Comparison of ENCODE assay signal across 11 cellular contexts in the genomic region with DNA sequence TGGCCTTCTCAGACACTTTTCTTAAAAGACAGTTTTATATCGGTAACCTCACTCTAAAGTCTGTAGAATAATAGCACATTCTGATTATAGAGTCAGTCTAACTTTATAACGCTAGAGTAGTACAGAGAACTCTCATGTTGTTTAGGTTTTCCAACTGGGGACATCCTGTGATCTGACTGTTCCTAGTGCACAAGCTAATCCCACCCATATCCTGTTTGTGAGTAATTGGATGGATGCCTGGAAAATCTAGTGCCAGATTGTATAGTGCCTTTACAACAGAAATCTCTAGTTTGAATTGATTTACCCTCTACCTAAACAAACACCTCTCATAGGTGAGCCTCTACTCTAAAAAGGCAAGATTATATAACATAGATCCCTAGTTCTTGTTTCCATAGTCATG.
A peak's percentile ranks its signal among the peaks of the same experiment; 100 is the strongest.
DNase-seq lines count a peak whose midpoint lies in the region; ATAC-seq and TF ChIP-seq lines count a peak whose summit lies in the region.
"Had no signal": no experiment of that assay in that cellular context is flagged by ENCODE, and none has a peak within 500 bp of the region (broad histone marks: within the 10 kb centered on the region; RNA-seq: fewer than 3 reads in every experiment).

No MANE protein-coding gene starts in this region.

- peaks cover 66% of the 10 kb centered on the region for H3K4me1 Mint-ChIP-seq in HFFc6 (ENCODE audit: low read depth)
- H3K4me1 Mint-ChIP-seq in activated CD8-positive, alpha-beta T cell treated with anti-CD3 and anti-CD28 coated beads for 36 hours (ENCODE audit: low read depth), result peaks cover 59% of the 10 kb centered on the region

- ATAC-seq in activated CD8-positive, alpha-beta T cell treated with anti-CD3 and anti-CD28 coated beads for 36 hours, result no peak
- no peak for ATAC-seq in HG02571 (IDR thresholded peaks at IDR 0.05; ENCODE audit: unreplicated experiment)

- peaks cover 7% of the 10 kb centered on the region; the same call in 1 of the 2 replicates for H3K9me3 Mint-ChIP-seq in HFFc6
- peaks cover 17% of the 10 kb centered on the region for H3K9me3 Mint-ChIP-seq in activated CD8-positive, alpha-beta T cell treated with anti-CD3 and anti-CD28 coated beads for 36 hours

- no peak for TF ChIP-seq CTCF in HFFc6 (IDR thresholded peaks at IDR 0.05)
- TF ChIP-seq CTCF in activated CD8-positive, alpha-beta T cell treated with anti-CD3 and anti-CD28 coated beads for 36 hours (IDR thresholded peaks at IDR 0.05), result no peak

- POLR2A ChIA-PET in activated CD8-positive, alpha-beta T cell treated with anti-CD3 and anti-CD28 coated beads for 36 hours (lab: Charles Lee), result interaction anchor here (1.2 kb wide), 1 partner anchor 694 kb away, joined by 3 read pairs; no protein-coding TSS in a partner anchor

- peaks cover 2% of the 10 kb centered on the region; the same call in 1 of the 2 replicates for H3K27me3 Mint-ChIP-seq in HFFc6 (ENCODE audit: insufficient read depth)
- no peaks in the 10 kb centered on the region for H3K27me3 Mint-ChIP-seq in activated CD8-positive, alpha-beta T cell treated with anti-CD3 and anti-CD28 coated beads for 36 hours
- H3K27me3 Mint-ChIP-seq: activated CD4-positive, alpha-beta T cell treated with anti-CD3 and anti-CD28 coated beads, Interleukin-2, amount 10 ng/mL, durations not matched to agents 24 days and 14 days had no signal

- CTCF ChIA-PET in activated CD8-positive, alpha-beta T cell treated with anti-CD3 and anti-CD28 coated beads for 36 hours (lab: Charles Lee), result no interaction called here

- peak overlapping the region; percentile 70 for H3K4me3 Mint-ChIP-seq in HFFc6
- no peak overlapping the region for H3K4me3 Mint-ChIP-seq in activated CD8-positive, alpha-beta T cell treated with anti-CD3 and anti-CD28 coated beads for 36 hours
- H3K4me3 Mint-ChIP-seq: activated CD4-positive, alpha-beta T cell treated with anti-CD3 and anti-CD28 coated beads, Interleukin-2, amount 10 ng/mL, durations not matched to agents 24 days and 14 days had no signal

- H3K36me3 Mint-ChIP-seq in HFFc6 (ENCODE audit: low read depth), result peaks cover 17% of the 10 kb centered on the region
- peaks cover 23% of the 10 kb centered on the region for H3K36me3 Mint-ChIP-seq in activated CD8-positive, alpha-beta T cell treated with anti-CD3 and anti-CD28 coated beads for 36 hours (ENCODE audit: low read depth)

- DNase-seq in AG08395 (ENCODE audit: low spot score), result peak; percentile 32
- DNase-seq in HFFc6, result peak; percentile 75
- DNase-seq in brain pericyte (ENCODE audit: low read depth, low spot score), result peak; percentile 33
- DNase-seq in left kidney (ENCODE audit: low read depth, low spot score), result peak; percentile 18
- DNase-seq in NCI-H1930 (lab: John Stamatoyannopoulos, UW), result no peak
- DNase-seq in activated CD8-positive, alpha-beta T cell treated with anti-CD3 and anti-CD28 coated beads for 36 hours, result no peak
- DNase-seq in NCI-H524 treated with DMSO at 0.1 percent for 48 hours (lab: John Stamatoyannopoulos, UW), result no peak
- DNase-seq: activated CD4-positive, alpha-beta T cell treated with anti-CD3 and anti-CD28 coated beads, Interleukin-2, amount 10 ng/mL, durations not matched to agents 24 days and 14 days; DMS79; NCI-H69 had no signal

- intact Hi-C loops in activated CD8-positive, alpha-beta T cell treated with anti-CD3 and anti-CD28 coated beads for 36 hours (cut with micrococcal nuclease), result no loop called here

- peak overlapping the region; percentile 92 for H3K27ac Mint-ChIP-seq in HFFc6
- H3K27ac Mint-ChIP-seq in activated CD8-positive, alpha-beta T cell treated with anti-CD3 and anti-CD28 coated beads for 36 hours, result no peak overlapping the region
- H3K27ac Mint-ChIP-seq: activated CD4-positive, alpha-beta T cell treated with anti-CD3 and anti-CD28 coated beads, Interleukin-2, amount 10 ng/mL, durations not matched to agents 24 days and 14 days had no signal

Comparison
In these comparisons a context has a peak if more than half of its experiments do, and no peak if none do; other contexts are left out.
1. DNase-seq: peak in AG08395 (single experiment), HFFc6 (single experiment), brain pericyte (single experiment) and left kidney (single experiment); none in NCI-H1930 (0 of 2), activated CD8-positive, alpha-beta T cell treated with anti-CD3 and anti-CD28 coated beads for 36 hours (single experiment) and NCI-H524 treated with DMSO at 0.1 percent for 48 hours (single experiment).